Comparison of ENCODE assay signal across 19 cellular contexts in genomic region chr10:30902621-30903396, GRCh38.
DNase-seq lines count a peak whose midpoint lies in the region; ATAC-seq, FAIRE-seq and TF ChIP-seq lines count a peak whose summit lies in the region.
"Had no signal": no experiment of that assay in that cellular context is flagged by ENCODE, and none has a peak within 500 bp of the region (broad histone marks: within the 10 kb centered on the region; RNA-seq: fewer than 3 reads in every experiment).

No MANE protein-coding gene starts in this region.

- TF ChIP-seq CTCF in kidney (IDR thresholded peaks at IDR 0.05; ENCODE audit: borderline replicate concordance, extremely low read depth, insufficient read depth) (no peak), psoas muscle (IDR thresholded peaks at IDR 0.05) (no peak), uterus (IDR thresholded peaks at IDR 0.05) (no peak)

- TF ChIP-seq POLR2A in uterus (IDR thresholded peaks at IDR 0.05): no peak

- H3K27me3 ChIP-seq in adipocyte (replicated peaks; ENCODE audit: control insufficient read depth, insufficient read depth, low read length) (no peaks in the 10 kb centered on the region), psoas muscle (ENCODE audit: insufficient read depth in 3 of 3, low read length in 2 of 3) (no peaks in the 10 kb centered on the region), uterus (no peaks in the 10 kb centered on the region), small intestine (ENCODE audit: control insufficient read depth in 2 of 2, insufficient read depth in 2 of 2, low read length in 2 of 2) (no peaks in the 10 kb centered on the region)
- H3K27me3 ChIP-seq: BLaER1 had no signal

- H3K27ac ChIP-seq in kidney (ENCODE audit: low read depth in 2 of 2, low read length in 2 of 2): no peak overlapping the region
- H3K27ac ChIP-seq in psoas muscle: no peak overlapping the region
- peak overlapping the region; percentile 50 to 59 for H3K27ac ChIP-seq in uterus
- H3K27ac ChIP-seq in small intestine (ENCODE audit: low read depth in 1 of 2, low read length in 1 of 2): no peak overlapping the region
- H3K27ac ChIP-seq: BLaER1 had no signal

- H3K9me3 ChIP-seq in adipocyte (ENCODE audit: control insufficient read depth, low read length): no peaks in the 10 kb centered on the region
- no peaks in the 10 kb centered on the region for H3K9me3 ChIP-seq in kidney (ENCODE audit: control insufficient read depth in 1 of 2, low read length in 2 of 2)
- no peaks in the 10 kb centered on the region for H3K9me3 ChIP-seq in psoas muscle
- no peaks in the 10 kb centered on the region for H3K9me3 ChIP-seq in uterus
- H3K9me3 ChIP-seq in small intestine (ENCODE audit: control insufficient read depth, low read depth): no peaks in the 10 kb centered on the region

- ATAC-seq in psoas muscle (peak in 2 of 4 donors; percentile 8 to 19), HG03097 (IDR thresholded peaks at IDR 0.05; ENCODE audit: low FRiP score, unreplicated experiment) (no peak)
- ATAC-seq: Right ventricle myocardium inferior had no signal

- DNase-seq in adipocyte (ENCODE audit: low read depth) (no peak), kidney (peak; percentile 63), psoas muscle (peak; percentile 47 to 67), uterus (peak; percentile 20 to 24), cerebellum (ENCODE audit: low spot score) (no peak), small intestine (no peak)
- DNase-seq: CD4-positive, alpha-beta T cell; COR-L47; DMS79; H7; Kasumi-1; NCI-H1417 treated with DMSO at 0.1 percent for 48 hours; NCI-H187; NCI-H446; NCI-H526; OCI-M1 had no signal

- H3K4me1 ChIP-seq in adipocyte (ENCODE audit: control insufficient read depth, insufficient read depth, low read length) (peaks cover 18% of the 10 kb centered on the region), kidney (ENCODE audit: control insufficient read depth in 1 of 2, insufficient read depth in 1 of 2, low read depth in 1 of 2, low read length in 2 of 2) (no peaks in the 10 kb centered on the region), psoas muscle (no peaks in the 10 kb centered on the region), uterus (no peaks in the 10 kb centered on the region), small intestine (ENCODE audit: control insufficient read depth in 2 of 2, insufficient read depth in 1 of 2, low read depth in 1 of 2, low read length in 1 of 2) (no peaks in the 10 kb centered on the region)
- H3K4me1 ChIP-seq: BLaER1 had no signal

- H3K4me3 ChIP-seq in adipocyte (ENCODE audit: low read length) (peak overlapping the region; percentile 39), kidney (ENCODE audit: low read length in 2 of 2) (no peak overlapping the region), psoas muscle (no peak overlapping the region), uterus (no peak overlapping the region), small intestine (ENCODE audit: low read depth in 1 of 2, low read length in 2 of 2) (no peak overlapping the region)
- H3K4me3 ChIP-seq: BLaER1 had no signal

- peaks cover 34% of the 10 kb centered on the region for H3K36me3 ChIP-seq in adipocyte (ENCODE audit: control insufficient read depth, insufficient read depth, low read length, severe bottlenecking)
- H3K36me3 ChIP-seq in kidney (ENCODE audit: control insufficient read depth in 1 of 2, insufficient read depth in 2 of 2, low read length in 2 of 2): no peaks in the 10 kb centered on the region
- H3K36me3 ChIP-seq in psoas muscle (ENCODE audit: insufficient read depth in 1 of 2, low read depth in 1 of 2): peaks cover 0 to 51% of the 10 kb centered on the region in 2 donors
- H3K36me3 ChIP-seq in uterus: no peaks in the 10 kb centered on the region
- H3K36me3 ChIP-seq in small intestine (ENCODE audit: control insufficient read depth in 2 of 2, insufficient read depth in 2 of 2, low read length in 2 of 2): no peaks in the 10 kb centered on the region

- peak overlapping the region; percentile 65 for H3K9ac ChIP-seq in adipocyte (ENCODE audit: low read length)
- no peak overlapping the region for H3K9ac ChIP-seq in kidney (ENCODE audit: low read length in 2 of 2)
- H3K9ac ChIP-seq: BLaER1 had no signal

- intact Hi-C loops in kidney (cut with DNase I) (no loop called here), psoas muscle (cut with DNase I) (no loop called here), uterus (cut with DNase I; ENCODE audit: low total_unique reads) (no loop called here)

- FAIRE-seq in kidney (lab: Jason Lieb, UNC) (no peak), small intestine (lab: Jason Lieb, UNC) (no peak)

- WGBS in psoas muscle, 3 donors: 93 to 94% (median 93%) methylated on average over 27 to 37 of the region's 37 CpGs
- 95 to 98% (median 95%) methylated on average over 29 to 37 of the region's 37 CpGs for WGBS in small intestine, 3 donors

Comparison
In these comparisons a context has a peak if more than half of its experiments do, and no peak if none do; other contexts are left out.
1. DNase-seq: peak in kidney (single experiment), psoas muscle (2 of 2) and uterus (2 of 2); none in adipocyte (single experiment), cerebellum (single experiment) and small intestine (single experiment).
2. H3K27ac ChIP-seq: peak in uterus (2 of 2); none in kidney (0 of 2), psoas muscle (single experiment) and small intestine (0 of 2).